Comparison of ENCODE assay signal across 20 cellular contexts in the genomic region with DNA sequence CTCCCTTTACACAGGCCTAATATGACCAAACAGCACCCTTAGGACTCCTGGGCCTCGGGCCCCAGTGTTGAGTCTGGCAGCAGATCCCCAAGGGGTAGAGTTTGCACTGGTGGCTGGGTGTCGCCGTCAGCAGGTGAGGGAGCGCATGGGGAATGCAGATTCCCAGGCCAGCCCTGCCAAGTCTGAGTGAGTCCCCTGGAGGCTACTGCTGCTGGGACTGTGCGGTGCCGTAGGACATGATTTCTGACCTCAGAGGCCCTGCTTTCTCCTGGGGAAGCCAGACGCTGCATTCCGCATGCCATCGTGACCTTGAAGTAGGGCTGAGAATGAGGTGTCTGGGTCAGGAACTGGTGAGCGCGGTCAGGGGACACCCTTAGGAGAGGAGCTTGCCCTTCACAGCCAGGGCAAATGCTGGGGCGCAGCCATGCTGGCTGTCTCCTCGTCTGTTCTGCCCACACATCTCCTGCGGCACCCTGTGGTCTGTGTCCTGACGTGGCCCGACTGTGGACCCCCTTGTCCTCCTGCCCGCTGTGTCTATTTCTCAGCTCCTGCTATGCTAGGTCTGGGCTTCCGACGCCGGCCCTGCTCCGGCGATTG. TPM values are rescaled to one million over a fixed set of nuclear protein-coding genes. Genes with fewer than 3 reads are reported as not detected.
"Had no signal": no experiment of that assay in that cellular context is flagged by ENCODE, and none has a peak within 500 bp of the region (broad histone marks: within the 10 kb centered on the region; RNA-seq: fewer than 3 reads in every experiment).

No MANE protein-coding gene starts in this region.

- H3K4me3 Mint-ChIP-seq: immature natural killer cell; nephron; stimulated activated memory B cell treated with anti-CD40 and anti-IgM and Interleukin-4, amounts not matched to agents 10 μg/mL and 1 μg/mL and 100 μg/mL, for 72 hours; WTC11 had no signal

- FAIRE-seq: frontal cortex had no signal

- H3K4me1 Mint-ChIP-seq: immature natural killer cell; nephron; stimulated activated memory B cell treated with anti-CD40 and anti-IgM and Interleukin-4, amounts not matched to agents 10 μg/mL and 1 μg/mL and 100 μg/mL, for 72 hours had no signal

- DNase-seq: activated gamma-delta T cell treated with Interleukin-2 at 50 U/mL for 16 hours; activated T-cell treated with anti-CD3 and anti-CD28 coated beads, Interleukin-2, amount 50 U/mL, for 1 hour; cortex of kidney; glutamatergic neuron; immature natural killer cell; left ventricle myocardium inferior; right lobe of liver; stimulated activated CD4-positive, alpha-beta T cell treated with anti-CD3 and anti-CD28 coated beads, Interleukin-1b, Interleukin-23, amount 100 ng/mL, for 48 hours; T-helper 1 cell; T1000; transverse colon had no signal

- H2AFZ ChIP-seq: hepatocyte, parathyroid adenoma had no signal

- H3K27ac ChIP-seq: hepatocyte, left ventricle myocardium inferior, parathyroid adenoma, right lobe of liver, transverse colon, vagina had no signal

- H3K27me3 ChIP-seq: right lobe of liver, vagina had no signal

- H3K36me3 Mint-ChIP-seq: activated naive CD8-positive, alpha-beta T cell; immature natural killer cell; stimulated activated memory B cell treated with anti-CD40 and anti-IgM and Interleukin-4, amounts not matched to agents 10 μg/mL and 1 μg/mL and 100 μg/mL, for 72 hours; WTC11 had no signal

- H3K9ac ChIP-seq: parathyroid adenoma had no signal

- H3K79me2 ChIP-seq: hepatocyte, parathyroid adenoma had no signal

- ATAC-seq: stimulated activated memory B cell treated with anti-CD40 and anti-IgM and Interleukin-4, amounts not matched to agents 10 μg/mL and 1 μg/mL and 100 μg/mL, for 72 hours had no signal

- H3K9me3 ChIP-seq: left ventricle myocardium inferior, right lobe of liver, transverse colon, vagina had no signal

- H3K9me3 Mint-ChIP-seq: immature natural killer cell; nephron; stimulated activated memory B cell treated with anti-CD40 and anti-IgM and Interleukin-4, amounts not matched to agents 10 μg/mL and 1 μg/mL and 100 μg/mL, for 72 hours; WTC11 had no signal

- H3K4me2 ChIP-seq: hepatocyte had no signal

- H3K4me1 ChIP-seq: left ventricle myocardium inferior, parathyroid adenoma, right lobe of liver, transverse colon had no signal

- H3K27ac Mint-ChIP-seq: activated naive CD8-positive, alpha-beta T cell; immature natural killer cell; nephron; stimulated activated memory B cell treated with anti-CD40 and anti-IgM and Interleukin-4, amounts not matched to agents 10 μg/mL and 1 μg/mL and 100 μg/mL, for 72 hours; WTC11 had no signal

RNA-seq across cellular contexts. Expression of a gene that starts 37.6 kb away (rescaled TPM):
- total RNA-seq: hepatocyte, right lobe of liver, transverse colon, vagina had no signal
- polyA plus RNA-seq: esophagus, hepatocyte, immature natural killer cell had no signal
